Comparison of ENCODE assay signal across 14 cellular contexts in genomic region chr21:34878501-34878900, GRCh38.
DNase-seq lines count a peak whose midpoint lies in the region; ATAC-seq and TF ChIP-seq lines count a peak whose summit lies in the region.
"Had no signal": no experiment of that assay in that cellular context is flagged by ENCODE, and none has a peak within 500 bp of the region (broad histone marks: within the 10 kb centered on the region; RNA-seq: fewer than 3 reads in every experiment).

No MANE protein-coding gene starts in this region.

- no peak overlapping the region for H3K4me3 Mint-ChIP-seq in stimulated activated effector memory CD8-positive, alpha-beta T cell treated with anti-CD3 and anti-CD28 coated beads, Interleukin-12 subunit alpha, Interleukin-12 subunit beta, amount 100 ng/mL, for 72 hours
- no peak overlapping the region for H3K4me3 Mint-ChIP-seq in activated CD8-positive, alpha-beta memory T cell treated with anti-CD3 and anti-CD28 coated beads, Interleukin-2, amount 10 ng/mL, durations not matched to agents 7 days and 5 days
- no peak overlapping the region for H3K4me3 Mint-ChIP-seq in activated T-cell treated with anti-CD3 and anti-CD28 coated beads, Interleukin-2, amount 50 U/mL, for 4 hours
- H3K4me3 Mint-ChIP-seq: neural progenitor cell had no signal

- no peak overlapping the region for H2AFZ ChIP-seq in GM23248
- H2AFZ ChIP-seq: neural progenitor cell had no signal

- peak; percentile 47 for DNase-seq in GM23248
- peak; percentile 92 for DNase-seq in NCI-H345 treated with DMSO at 0.1 percent for 48 hours (lab: John Stamatoyannopoulos, UW; ENCODE audit: unreplicated experiment)
- DNase-seq in stimulated activated effector memory CD8-positive, alpha-beta T cell treated with anti-CD3 and anti-CD28 coated beads, Interleukin-12 subunit alpha, Interleukin-12 subunit beta, amount 100 ng/mL, for 72 hours (ENCODE audit: low spot score in 2 of 2) = no peak
- no peak for DNase-seq in putamen (ENCODE audit: low spot score)
- no peak for DNase-seq in activated CD8-positive, alpha-beta memory T cell treated with anti-CD3 and anti-CD28 coated beads, Interleukin-2, amount 10 ng/mL, durations not matched to agents 7 days and 5 days
- DNase-seq in activated T-cell treated with anti-CD3 and anti-CD28 coated beads, Interleukin-2, amount 50 U/mL, for 4 hours = no peak
- no peak for DNase-seq in heart left ventricle
- DNase-seq: activated CD8-positive, alpha-beta memory T cell treated with anti-CD3 and anti-CD28 coated beads, Interleukin-2, amount 50 U/mL, for 4 hours; EL; GOT3; substantia nigra had no signal

- H3K27me3 Mint-ChIP-seq in activated CD8-positive, alpha-beta memory T cell treated with anti-CD3 and anti-CD28 coated beads, Interleukin-2, amount 10 ng/mL, durations not matched to agents 7 days and 5 days = no peaks in the 10 kb centered on the region
- H3K27me3 Mint-ChIP-seq in activated T-cell treated with anti-CD3 and anti-CD28 coated beads, Interleukin-2, amount 50 U/mL, for 4 hours (ENCODE audit: low read depth) = no peaks in the 10 kb centered on the region

- H3K27ac ChIP-seq in GM23248 (peak overlapping the region; percentile 99), heart left ventricle (no peak overlapping the region)
- H3K27ac ChIP-seq: KMS-11, neural progenitor cell had no signal

- peaks cover 100% of the 10 kb centered on the region for H3K36me3 Mint-ChIP-seq in stimulated activated effector memory CD8-positive, alpha-beta T cell treated with anti-CD3 and anti-CD28 coated beads, Interleukin-12 subunit alpha, Interleukin-12 subunit beta, amount 100 ng/mL, for 72 hours
- peaks cover 45% of the 10 kb centered on the region for H3K36me3 Mint-ChIP-seq in activated CD8-positive, alpha-beta memory T cell treated with anti-CD3 and anti-CD28 coated beads, Interleukin-2, amount 10 ng/mL, durations not matched to agents 7 days and 5 days
- peaks cover 58% of the 10 kb centered on the region for H3K36me3 Mint-ChIP-seq in activated T-cell treated with anti-CD3 and anti-CD28 coated beads, Interleukin-2, amount 50 U/mL, for 4 hours (ENCODE audit: insufficient read depth)
- H3K36me3 Mint-ChIP-seq: neural progenitor cell had no signal

- no peak for TF ChIP-seq CTCF in heart left ventricle (IDR thresholded peaks at IDR 0.05)

- H3K4me1 ChIP-seq in GM23248 (ENCODE audit: insufficient read depth) = peaks cover 76% of the 10 kb centered on the region
- H3K4me1 ChIP-seq in heart left ventricle = peaks cover 0 to 44% (median 0%) of the 10 kb centered on the region in 12 donors
- H3K4me1 ChIP-seq: neural progenitor cell had no signal

- H3K4me2 ChIP-seq in GM23248 (ENCODE audit: unreplicated experiment) = peak overlapping the region; percentile 99
- H3K4me2 ChIP-seq: KMS-11, neural progenitor cell had no signal

- peaks cover 100% of the 10 kb centered on the region for H3K79me2 ChIP-seq in GM23248 (ENCODE audit: insufficient read depth)

- CTCF ChIA-PET in activated CD8-positive, alpha-beta memory T cell treated with anti-CD3 and anti-CD28 coated beads, Interleukin-2, amount 10 ng/mL, durations not matched to agents 7 days and 5 days (lab: Charles Lee) = interaction anchor here (0.6 kb wide), 1 partner anchor 16 kb away, joined by 3 read pairs; no protein-coding TSS in a partner anchor

- intact Hi-C loops in heart left ventricle (cut with DNase I) = no loop called here

- H3K4me3 ChIP-seq in GM23248 (peak overlapping the region; percentile 97), heart left ventricle (no peak overlapping the region)
- H3K4me3 ChIP-seq: neural progenitor cell had no signal

- H3F3A ChIP-seq in GM23248 (ENCODE audit: insufficient read depth) = peaks cover 89% of the 10 kb centered on the region

- H3K27ac Mint-ChIP-seq in stimulated activated effector memory CD8-positive, alpha-beta T cell treated with anti-CD3 and anti-CD28 coated beads, Interleukin-12 subunit alpha, Interleukin-12 subunit beta, amount 100 ng/mL, for 72 hours = peak overlapping the region; percentile 60
- H3K27ac Mint-ChIP-seq in activated CD8-positive, alpha-beta memory T cell treated with anti-CD3 and anti-CD28 coated beads, Interleukin-2, amount 10 ng/mL, durations not matched to agents 7 days and 5 days = no peak overlapping the region
- H3K27ac Mint-ChIP-seq: neural progenitor cell had no signal

- H3K9me3 ChIP-seq in GM23248 (ENCODE audit: low read depth) (no peaks in the 10 kb centered on the region), heart left ventricle (no peaks in the 10 kb centered on the region)

- H3K9me3 Mint-ChIP-seq in stimulated activated effector memory CD8-positive, alpha-beta T cell treated with anti-CD3 and anti-CD28 coated beads, Interleukin-12 subunit alpha, Interleukin-12 subunit beta, amount 100 ng/mL, for 72 hours = no peaks in the 10 kb centered on the region
- H3K9me3 Mint-ChIP-seq in activated CD8-positive, alpha-beta memory T cell treated with anti-CD3 and anti-CD28 coated beads, Interleukin-2, amount 10 ng/mL, durations not matched to agents 7 days and 5 days (ENCODE audit: low read depth) = no peaks in the 10 kb centered on the region
- H3K9me3 Mint-ChIP-seq in activated T-cell treated with anti-CD3 and anti-CD28 coated beads, Interleukin-2, amount 50 U/mL, for 4 hours = no peaks in the 10 kb centered on the region
- H3K9me3 Mint-ChIP-seq: neural progenitor cell had no signal

- H3K9me2 ChIP-seq in GM23248 (ENCODE audit: insufficient read depth) = no peaks in the 10 kb centered on the region

- WGBS in GM23248 (ENCODE audit: low coverage in 1 of 2, low lambda C conversion rate in 2 of 2, missing lambda C conversion rate in 2 of 2), 2 experiments = 28 to 29% methylated on average over 3 of the region's 3 CpGs
- 88 to 95% (median 93%) methylated on average over 3 of the region's 3 CpGs for WGBS in heart left ventricle, 4 donors

- H3K36me3 ChIP-seq in GM23248 (ENCODE audit: low read depth) (peaks cover 83% of the 10 kb centered on the region), heart left ventricle (peaks cover 0 to 93% (median 15%) of the 10 kb centered on the region in 9 donors)
- H3K36me3 ChIP-seq: neural progenitor cell had no signal

- peaks cover 5% of the 10 kb centered on the region; the same call in 1 of the 2 replicates for H4K20me1 ChIP-seq in GM23248 (ENCODE audit: insufficient read depth)

- in situ Hi-C loops in GM23248 (cut with MboI) = loop anchor here (25.0 kb wide), 4 partner anchors 334 to 1059 kb away; no protein-coding TSS in a partner anchor

- ATAC-seq in esophagus mucosa (peak; percentile 57), heart left ventricle (no peak)
- ATAC-seq in stimulated activated effector memory CD8-positive, alpha-beta T cell treated with anti-CD3 and anti-CD28 coated beads, Interleukin-12 subunit alpha, Interleukin-12 subunit beta, amount 100 ng/mL, for 72 hours = no peak
- no peak for ATAC-seq in activated CD8-positive, alpha-beta memory T cell treated with anti-CD3 and anti-CD28 coated beads, Interleukin-2, amount 10 ng/mL, durations not matched to agents 7 days and 5 days
- no peak for ATAC-seq in activated T-cell treated with anti-CD3 and anti-CD28 coated beads, Interleukin-2, amount 50 U/mL, for 4 hours

- TF ChIP-seq POLR2A in heart left ventricle (IDR thresholded peaks at IDR 0.05) = no peak

- H3K27me3 ChIP-seq in GM23248 (replicated peaks; ENCODE audit: insufficient read depth) (no peaks in the 10 kb centered on the region), heart left ventricle (peaks cover 0 to 18% (median 1%) of the 10 kb centered on the region in 9 donors)

- H3K4me1 Mint-ChIP-seq in stimulated activated effector memory CD8-positive, alpha-beta T cell treated with anti-CD3 and anti-CD28 coated beads, Interleukin-12 subunit alpha, Interleukin-12 subunit beta, amount 100 ng/mL, for 72 hours = peaks cover 70% of the 10 kb centered on the region
- peaks cover 31% of the 10 kb centered on the region for H3K4me1 Mint-ChIP-seq in activated CD8-positive, alpha-beta memory T cell treated with anti-CD3 and anti-CD28 coated beads, Interleukin-2, amount 10 ng/mL, durations not matched to agents 7 days and 5 days
- H3K4me1 Mint-ChIP-seq in activated T-cell treated with anti-CD3 and anti-CD28 coated beads, Interleukin-2, amount 50 U/mL, for 4 hours (ENCODE audit: low read depth) = peaks cover 57% of the 10 kb centered on the region
- H3K4me1 Mint-ChIP-seq: neural progenitor cell had no signal

- H3K9ac ChIP-seq in GM23248 = peak overlapping the region; percentile 100; the same call in 1 of the 2 replicates
- H3K9ac ChIP-seq: KMS-11, neural progenitor cell had no signal

Comparison
In these comparisons a context has a peak if more than half of its experiments do, and no peak if none do; other contexts are left out.
1. DNase-seq: peak in GM23248 (single experiment) and NCI-H345 treated with DMSO at 0.1 percent for 48 hours (single experiment); none in stimulated activated effector memory CD8-positive, alpha-beta T cell treated with anti-CD3 and anti-CD28 coated beads, Interleukin-12 subunit alpha, Interleukin-12 subunit beta, amount 100 ng/mL, for 72 hours (0 of 2), putamen (single experiment), activated CD8-positive, alpha-beta memory T cell treated with anti-CD3 and anti-CD28 coated beads, Interleukin-2, amount 10 ng/mL, durations not matched to agents 7 days and 5 days (single experiment), activated T-cell treated with anti-CD3 and anti-CD28 coated beads, Interleukin-2, amount 50 U/mL, for 4 hours (single experiment) and heart left ventricle (0 of 5).